In the genomic region with DNA sequence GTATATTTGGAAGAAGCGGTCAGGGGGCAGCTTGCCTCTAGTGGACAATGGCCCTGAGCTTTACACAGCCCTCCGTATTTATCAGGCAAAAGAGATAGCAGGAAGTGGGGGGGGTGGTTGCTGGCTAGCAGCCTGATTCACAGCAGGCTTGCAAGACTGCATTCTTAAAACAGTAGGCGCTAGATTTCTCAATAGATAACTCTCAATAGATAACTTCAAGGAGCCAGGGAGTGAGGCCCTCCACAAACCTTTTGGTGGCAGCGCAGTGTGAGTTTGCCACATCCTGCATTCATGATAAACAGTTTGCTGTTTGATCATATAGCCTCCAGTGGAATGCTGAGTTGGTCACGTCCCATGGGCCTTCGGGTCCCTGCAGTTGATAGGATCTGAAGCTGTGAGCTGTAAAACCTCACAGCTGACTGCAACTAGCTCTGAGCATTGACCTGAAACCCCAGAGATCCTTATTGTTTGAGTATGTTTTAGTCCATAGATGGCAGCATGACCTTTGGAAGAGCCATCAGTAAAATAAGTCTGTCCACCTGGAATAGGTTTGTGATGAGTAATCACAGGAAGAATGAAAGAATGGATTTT, we compare ENCODE assay signal across 13 cellular contexts. TPM values are rescaled to one million over a fixed set of nuclear protein-coding genes. Genes with fewer than 3 reads are reported as not detected.
DNase-seq lines count a peak whose midpoint lies in the region; ATAC-seq and TF ChIP-seq lines count a peak whose summit lies in the region.
"Had no signal": no experiment of that assay in that cellular context is flagged by ENCODE, and none has a peak within 500 bp of the region (broad histone marks: within the 10 kb centered on the region; RNA-seq: fewer than 3 reads in every experiment).

No MANE protein-coding gene starts in this region.

- peak overlapping the region in 5 of 8 donors; percentile 1 to 41 (median 21) for H3K27ac ChIP-seq in spleen
- H3K27ac ChIP-seq in left lung: peak overlapping the region in 1 of 2 donors; percentile 33
- H3K27ac ChIP-seq: suprapubic skin had no signal

- H3K27ac Mint-ChIP-seq in activated naive CD4-positive, alpha-beta T cell treated with anti-CD3 and anti-CD28 coated beads for 36 hours: no peak overlapping the region

- CTCF ChIA-PET in activated naive CD4-positive, alpha-beta T cell treated with anti-CD3 and anti-CD28 coated beads for 36 hours (lab: Charles Lee): interaction anchor here (0.5 kb wide), 1 partner anchor 1198 kb away, joined by 3 read pairs; no protein-coding TSS in a partner anchor

- no peaks in the 10 kb centered on the region for H3K36me3 Mint-ChIP-seq in activated naive CD4-positive, alpha-beta T cell treated with anti-CD3 and anti-CD28 coated beads for 36 hours (ENCODE audit: low read depth)

- H3K27me3 Mint-ChIP-seq in activated naive CD4-positive, alpha-beta T cell treated with anti-CD3 and anti-CD28 coated beads for 36 hours (ENCODE audit: low read depth): no peaks in the 10 kb centered on the region

- H3K4me3 ChIP-seq in fibroblast of villous mesenchyme (ENCODE audit: low read depth, low read length) (no peak overlapping the region), spleen (no peak overlapping the region), left lung (no peak overlapping the region)
- H3K4me3 ChIP-seq: suprapubic skin had no signal

- DNase-seq in SKM-1 treated with dmso at 0.1 percent for 144 hours (lab: John Stamatoyannopoulos, UW; ENCODE audit: unreplicated experiment): peak; percentile 40
- no peak for DNase-seq in SKM-1 (lab: John Stamatoyannopoulos, UW; ENCODE audit: unreplicated experiment)
- peak; percentile 88 for DNase-seq in fibroblast of villous mesenchyme (ENCODE audit: low read depth)
- DNase-seq in spleen: no peak
- DNase-seq in activated naive CD4-positive, alpha-beta T cell treated with anti-CD3 and anti-CD28 coated beads for 36 hours: no peak
- no peak for DNase-seq in left lung
- DNase-seq: NCI-H345; stimulated activated CD4-positive, alpha-beta T cell treated with anti-CD3 and anti-CD28 coated beads, Interleukin-4, amount 100 ng/mL, for 1 hour had no signal

- no peak for TF ChIP-seq POLR2A in spleen (IDR thresholded peaks at IDR 0.05)

- TF ChIP-seq CTCF in fibroblast of villous mesenchyme (IDR thresholded peaks at IDR 0.05; ENCODE audit: insufficient read depth, low read depth, low read length): no peak
- no peak for TF ChIP-seq CTCF in spleen (IDR thresholded peaks at IDR 0.05 in 8 of 11, conservative IDR thresholded peaks at IDR 0.05 in 3 of 11)
- no peak for TF ChIP-seq CTCF in left lung (IDR thresholded peaks at IDR 0.05)

- ATAC-seq in GM18502 (IDR thresholded peaks at IDR 0.05; ENCODE audit: poor library complexity, unreplicated experiment) (no peak), left lung (no peak)

- H3K4me3 Mint-ChIP-seq in activated naive CD4-positive, alpha-beta T cell treated with anti-CD3 and anti-CD28 coated beads for 36 hours: no peak overlapping the region

- peaks cover 11% of the 10 kb centered on the region for H3K9me3 Mint-ChIP-seq in activated naive CD4-positive, alpha-beta T cell treated with anti-CD3 and anti-CD28 coated beads for 36 hours

- no peaks in the 10 kb centered on the region for H3K4me1 Mint-ChIP-seq in activated naive CD4-positive, alpha-beta T cell treated with anti-CD3 and anti-CD28 coated beads for 36 hours (ENCODE audit: low read depth)

- H3K4me1 ChIP-seq in spleen (peaks cover 0 to 74% (median 13%) of the 10 kb centered on the region in 6 donors), left lung (peaks cover 0 to 55% of the 10 kb centered on the region in 2 donors)

- WGBS in spleen, 5 donors: 41 to 57% (median 53%) methylated on average over 4 to 6 of the region's 6 CpGs

- peaks cover 0 to 43% (median under 1%) of the 10 kb centered on the region in 8 donors for H3K9me3 ChIP-seq in spleen
- peaks cover 0 to 1% of the 10 kb centered on the region in 2 donors for H3K9me3 ChIP-seq in left lung
- H3K9me3 ChIP-seq: suprapubic skin had no signal

- H3K27me3 ChIP-seq in spleen (replicated peaks in 1 of 7) (no peaks in the 10 kb centered on the region), left lung (no peaks in the 10 kb centered on the region)
- H3K27me3 ChIP-seq: suprapubic skin had no signal

- intact Hi-C loops in spleen (cut with DNase I; ENCODE audit: low total_unique reads) (no loop called here), left lung (cut with DNase I) (no loop called here)
- intact Hi-C loops in activated naive CD4-positive, alpha-beta T cell treated with anti-CD3 and anti-CD28 coated beads for 36 hours (cut with micrococcal nuclease): no loop called here

- H3K36me3 ChIP-seq in spleen (no peaks in the 10 kb centered on the region), left lung (no peaks in the 10 kb centered on the region)
- H3K36me3 ChIP-seq: suprapubic skin had no signal

TF ChIP-seq in PFSK-1, 5 proteins besides CTCF, POLR2A, EP300 and RAD21:
- peak; percentile 43; the same call in 1 of the 2 replicates for TF ChIP-seq POLR2AphosphoS5 (IDR thresholded peaks at IDR 0.05; ENCODE audit: low read depth, low read length)
- TF ChIP-seq SIN3A (IDR thresholded peaks at IDR 0.05; ENCODE audit: borderline replicate concordance, insufficient read depth, low read length): no peak
- TF ChIP-seq, protein P1, sequence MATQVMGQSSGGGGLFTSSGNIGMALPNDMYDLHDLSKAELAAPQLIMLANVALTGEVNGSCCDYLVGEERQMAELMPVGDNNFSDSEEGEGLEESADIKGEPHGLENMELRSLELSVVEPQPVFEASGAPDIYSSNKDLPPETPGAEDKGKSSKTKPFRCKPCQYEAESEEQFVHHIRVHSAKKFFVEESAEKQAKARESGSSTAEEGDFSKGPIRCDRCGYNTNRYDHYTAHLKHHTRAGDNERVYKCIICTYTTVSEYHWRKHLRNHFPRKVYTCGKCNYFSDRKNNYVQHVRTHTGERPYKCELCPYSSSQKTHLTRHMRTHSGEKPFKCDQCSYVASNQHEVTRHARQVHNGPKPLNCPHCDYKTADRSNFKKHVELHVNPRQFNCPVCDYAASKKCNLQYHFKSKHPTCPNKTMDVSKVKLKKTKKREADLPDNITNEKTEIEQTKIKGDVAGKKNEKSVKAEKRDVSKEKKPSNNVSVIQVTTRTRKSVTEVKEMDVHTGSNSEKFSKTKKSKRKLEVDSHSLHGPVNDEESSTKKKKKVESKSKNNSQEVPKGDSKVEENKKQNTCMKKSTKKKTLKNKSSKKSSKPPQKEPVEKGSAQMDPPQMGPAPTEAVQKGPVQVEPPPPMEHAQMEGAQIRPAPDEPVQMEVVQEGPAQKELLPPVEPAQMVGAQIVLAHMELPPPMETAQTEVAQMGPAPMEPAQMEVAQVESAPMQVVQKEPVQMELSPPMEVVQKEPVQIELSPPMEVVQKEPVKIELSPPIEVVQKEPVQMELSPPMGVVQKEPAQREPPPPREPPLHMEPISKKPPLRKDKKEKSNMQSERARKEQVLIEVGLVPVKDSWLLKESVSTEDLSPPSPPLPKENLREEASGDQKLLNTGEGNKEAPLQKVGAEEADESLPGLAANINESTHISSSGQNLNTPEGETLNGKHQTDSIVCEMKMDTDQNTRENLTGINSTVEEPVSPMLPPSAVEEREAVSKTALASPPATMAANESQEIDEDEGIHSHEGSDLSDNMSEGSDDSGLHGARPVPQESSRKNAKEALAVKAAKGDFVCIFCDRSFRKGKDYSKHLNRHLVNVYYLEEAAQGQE (IDR thresholded peaks at IDR 0.05; ENCODE audit: insufficient read depth in 1 of 2, low read depth in 2 of 2, low read length in 2 of 2): peak in 1 of 2 experiments; percentile 44; a peak in 1 of 4 replicates
- TF ChIP-seq FOXP2 (optimal IDR thresholded peaks at IDR 0.05; ENCODE audit: borderline replicate concordance, extremely low read depth, extremely low read length, insufficient read depth): no peak
- TF ChIP-seq TAF1 (IDR thresholded peaks at IDR 0.05; ENCODE audit: borderline replicate concordance, insufficient read depth, low read length): no peak

RNA-seq across cellular contexts. Expression of a gene that starts 12.2 kb away (rescaled TPM):
- not detected for polyA plus RNA-seq in PFSK-1 (2012; ENCODE audit: insufficient read length, low read depth)
- not detected in 2 replicates for total RNA-seq in fibroblast of villous mesenchyme
- total RNA-seq in spleen: 10 to 100 TPM in 5 of 7 donors, 1 to 10 TPM in 2; 3.4 to 19.7 (median 13.5) TPM
- 1 to 10 TPM; 3.9 to 5.4 (median 3.9) TPM for polyA plus RNA-seq in spleen
- total RNA-seq in activated naive CD4-positive, alpha-beta T cell treated with anti-CD3 and anti-CD28 coated beads for 36 hours: not detected
- total RNA-seq in left lung: 10 to 100 TPM; 28.6 to 75.0 TPM
- total RNA-seq: activated CD8-positive, alpha-beta memory T cell treated with anti-CD3 and anti-CD28 coated beads for 36 hours; endothelial cell of umbilical vein had no signal
- polyA plus RNA-seq: endothelial cell of umbilical vein had no signal

RNA-seq across cellular contexts. Expression of a gene that starts 46.2 kb away (rescaled TPM):
- 0.24 TPM for polyA plus RNA-seq in PFSK-1 (2012; ENCODE audit: insufficient read length, low read depth)
- total RNA-seq in fibroblast of villous mesenchyme (not detected in 2 replicates), spleen (10 to 100 TPM; 18.6 to 88.0 (median 37.1) TPM), left lung (10 to 100 TPM in 1 of 2 donors, 1 to 10 TPM in 1; 5.9 to 41.7 TPM)
- 1 to 10 TPM; 1.5 to 3.8 (median 2.0) TPM for polyA plus RNA-seq in spleen
- total RNA-seq in activated naive CD4-positive, alpha-beta T cell treated with anti-CD3 and anti-CD28 coated beads for 36 hours: not detected
- total RNA-seq: activated CD8-positive, alpha-beta memory T cell treated with anti-CD3 and anti-CD28 coated beads for 36 hours; endothelial cell of umbilical vein had no signal
- polyA plus RNA-seq: endothelial cell of umbilical vein had no signal

RNA-seq across cellular contexts. Expression of a gene that starts 55.5 kb away (rescaled TPM):
- polyA plus RNA-seq in PFSK-1 (2012; ENCODE audit: insufficient read length, low read depth): not detected
- total RNA-seq in fibroblast of villous mesenchyme (not detected in 2 replicates), spleen (100 to 1,000 TPM; 103 to 344 (median 144) TPM), left lung (100 to 1,000 TPM in 1 of 2 donors, 10 to 100 TPM in 1; 20.0 to 193 TPM)
- polyA plus RNA-seq in spleen: 10 to 100 TPM in 2 of 3 donors, 1 to 10 TPM in 1; 7.2 to 24.1 (median 12.2) TPM
- not detected for total RNA-seq in activated naive CD4-positive, alpha-beta T cell treated with anti-CD3 and anti-CD28 coated beads for 36 hours
- total RNA-seq: activated CD8-positive, alpha-beta memory T cell treated with anti-CD3 and anti-CD28 coated beads for 36 hours; endothelial cell of umbilical vein had no signal
- polyA plus RNA-seq: endothelial cell of umbilical vein had no signal

Comparison
In these comparisons a context has a peak if more than half of its experiments do, and no peak if none do; other contexts are left out.
1. DNase-seq: peak in SKM-1 treated with dmso at 0.1 percent for 144 hours (single experiment) and fibroblast of villous mesenchyme (single experiment); none in SKM-1 (single experiment), spleen (single experiment), activated naive CD4-positive, alpha-beta T cell treated with anti-CD3 and anti-CD28 coated beads for 36 hours (single experiment) and left lung (0 of 2).
2. RNA of a gene that starts 55.5 kb away (total RNA-seq): 20.0 to 193 TPM in left lung and 103 to 344 TPM in spleen; not detected in fibroblast of villous mesenchyme and not detected in activated naive CD4-positive, alpha-beta T cell treated with anti-CD3 and anti-CD28 coated beads for 36 hours; every median in the first group is over 10 times any median in the second.